Comparison of ENCODE assay signal across 8 cellular contexts in the genomic region with DNA sequence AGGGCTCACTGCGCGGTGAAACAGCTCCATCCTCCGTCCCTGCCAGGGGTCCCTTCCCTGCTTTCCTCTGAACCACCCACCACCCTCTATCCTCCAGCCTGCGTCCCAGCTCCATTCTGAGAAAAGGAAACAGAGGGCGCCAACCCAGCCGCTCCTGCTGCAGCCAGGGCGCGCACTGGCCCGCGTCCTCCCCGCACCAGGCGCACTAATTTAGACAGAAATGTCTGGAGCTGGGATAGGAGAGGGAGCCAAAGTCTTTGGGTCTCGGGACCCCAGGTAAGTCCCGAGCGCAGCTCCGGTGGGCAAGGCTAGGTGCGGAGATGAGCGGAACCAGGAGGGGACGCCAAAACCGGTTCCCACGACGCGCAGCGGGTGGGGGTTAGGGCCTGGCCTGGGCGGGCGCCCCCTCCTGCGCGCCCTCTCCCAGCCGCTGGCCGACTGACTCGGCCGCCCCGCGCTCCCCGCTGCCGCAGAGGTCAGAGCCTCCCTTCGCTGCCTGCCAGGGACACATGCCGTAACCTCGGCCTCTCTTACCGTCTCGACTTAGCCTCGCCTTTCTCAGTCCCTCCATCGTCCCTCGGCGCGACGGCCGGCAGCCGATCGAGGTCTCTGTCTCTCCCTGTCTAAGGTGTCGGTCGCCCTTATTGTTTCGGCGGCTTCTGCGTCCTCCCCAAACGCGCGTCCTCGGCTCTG. TPM values are rescaled to one million over a fixed set of nuclear protein-coding genes. Genes with fewer than 3 reads are reported as not detected.
DNase-seq lines count a peak whose midpoint lies in the region; ATAC-seq and TF ChIP-seq lines count a peak whose summit lies in the region.

No MANE protein-coding gene starts in this region.

- intact Hi-C loops in ascending aorta (cut with DNase I): no loop called here

- no peaks in the 10 kb centered on the region for H3K27me3 ChIP-seq in ascending aorta
- no peaks in the 10 kb centered on the region for H3K27me3 ChIP-seq in skeletal muscle satellite cell (ENCODE audit: control insufficient read depth, insufficient read depth, low read length)
- H3K27me3 ChIP-seq in Karpas-422 (ENCODE audit: low read length): no peaks in the 10 kb centered on the region; the same call in 1 of the 2 replicates

- no peaks in the 10 kb centered on the region for H3K79me2 ChIP-seq in Karpas-422 (ENCODE audit: low read length)

- POLR2A ChIA-PET in HEK293 (lab: Yijun Ruan, JAX): interaction anchor here (1.2 kb wide), 1 partner anchor 19 kb away, joined by 3 read pairs; no protein-coding TSS in a partner anchor

- ATAC-seq in HG02973 (IDR thresholded peaks at IDR 0.05; ENCODE audit: unreplicated experiment) (no peak), GM21737 (IDR thresholded peaks at IDR 0.05; ENCODE audit: unreplicated experiment) (no peak)

- H3K9me3 ChIP-seq in HEK293 (ENCODE audit: control insufficient read depth, insufficient read depth, low read depth, low read length) (no peaks in the 10 kb centered on the region), ascending aorta (no peaks in the 10 kb centered on the region), skeletal muscle satellite cell (replicated peaks; ENCODE audit: low read length) (no peaks in the 10 kb centered on the region), Karpas-422 (ENCODE audit: low read length) (no peaks in the 10 kb centered on the region)

- no peak overlapping the region for H2AFZ ChIP-seq in Karpas-422 (ENCODE audit: low read length)

- H4K20me1 ChIP-seq in Karpas-422 (ENCODE audit: insufficient read depth, low read depth, low read length): no peaks in the 10 kb centered on the region

- H3K9me2 ChIP-seq in Karpas-422 (replicated peaks; ENCODE audit: insufficient read depth, low read length): no peaks in the 10 kb centered on the region

- CTCF ChIA-PET in HEK293 (lab: Yijun Ruan, JAX): interaction anchor here (0.6 to 1.2 kb wide), 8 partner anchors 10 to 723 kb away, joined by 3 to 6 read pairs (median 3); no protein-coding TSS in a partner anchor

- peak overlapping the region; percentile 99 for H3K4me2 ChIP-seq in skeletal muscle satellite cell (ENCODE audit: low read length)
- no peak overlapping the region for H3K4me2 ChIP-seq in Karpas-422 (ENCODE audit: low read depth, low read length, poor library complexity, severe bottlenecking)

- H3K9ac ChIP-seq in skeletal muscle satellite cell (ENCODE audit: low read depth, low read length) (peak overlapping the region; percentile 91), Karpas-422 (ENCODE audit: low read length) (no peak overlapping the region)

- H3K36me3 ChIP-seq in HEK293 (ENCODE audit: control insufficient read depth in 2 of 2, insufficient read depth in 1 of 2, low read length in 2 of 2): no peaks in the 10 kb centered on the region
- H3K36me3 ChIP-seq in ascending aorta: no peaks in the 10 kb centered on the region
- peaks cover 19% of the 10 kb centered on the region for H3K36me3 ChIP-seq in skeletal muscle satellite cell (ENCODE audit: insufficient read depth, low read length)
- H3K36me3 ChIP-seq in Karpas-422 (ENCODE audit: insufficient read depth, low read length): no peaks in the 10 kb centered on the region

- TF ChIP-seq CTCF in AG10803 (conservative IDR thresholded peaks at IDR 0.05; ENCODE audit: low read length) (peak; percentile 7; the same call in 1 of the 2 replicates), HEK293 (tag by site-specific recombination; IDR thresholded peaks at IDR 0.05) (no peak), ascending aorta (IDR thresholded peaks at IDR 0.05) (no peak)

- DNase-seq in AG10803 (ENCODE audit: low read depth): no peak
- DNase-seq in ascending aorta (ENCODE audit: low spot score in 2 of 2): no peak
- peak; percentile 43 for DNase-seq in iPS-NIHi11 (ENCODE audit: low spot score)
- DNase-seq in Karpas-422: no peak

- H3K27ac ChIP-seq in HEK293 (ENCODE audit: extremely low read depth, low read depth, low read length): no peak overlapping the region
- no peak overlapping the region for H3K27ac ChIP-seq in ascending aorta
- no peak overlapping the region for H3K27ac ChIP-seq in Karpas-422 (ENCODE audit: low read length)

- H3K4me1 ChIP-seq in HEK293 (ENCODE audit: control insufficient read depth, insufficient read depth, low read length) (no peaks in the 10 kb centered on the region), ascending aorta (peaks cover 8 to 15% of the 10 kb centered on the region in 2 donors), skeletal muscle satellite cell (ENCODE audit: control insufficient read depth, insufficient read depth, low read length) (peaks cover 33% of the 10 kb centered on the region), Karpas-422 (ENCODE audit: low read length) (peaks cover 4% of the 10 kb centered on the region)

- peak overlapping the region; percentile 80 for H3K4me3 ChIP-seq in AG10803 (ENCODE audit: low read length)
- H3K4me3 ChIP-seq in HEK293 (ENCODE audit: low read depth, low read length): peak overlapping the region; percentile 70
- peak overlapping the region; percentile 70 to 75 for H3K4me3 ChIP-seq in ascending aorta
- H3K4me3 ChIP-seq in skeletal muscle satellite cell (ENCODE audit: low read length): peak overlapping the region; percentile 100
- H3K4me3 ChIP-seq in Karpas-422 (ENCODE audit: low read length): no peak overlapping the region

TF ChIP-seq in HEK293, 187 proteins besides CTCF, POLR2A, EP300 and RAD21:
- TF ChIP-seq ZBTB7A (tag by site-specific recombination; IDR thresholded peaks at IDR 0.05; ENCODE audit: low read depth) (no peak), FEZF1 (tag by site-specific recombination; IDR thresholded peaks at IDR 0.05) (no peak), ZNF76 (tag by site-specific recombination; IDR thresholded peaks at IDR 0.05; ENCODE audit: borderline replicate concordance, low read depth) (no peak)

RNA-seq across cellular contexts. Expression of gene CAMK2N1, which starts 2.0 kb away (rescaled TPM):
- total RNA-seq in ascending aorta: 1.9 TPM
- 14.9 and 15.0 TPM in 2 replicates for total RNA-seq in skeletal muscle satellite cell (2012; rRNA removed)
- total RNA-seq in Karpas-422 (2014; rRNA removed; shearing (Covaris generic); ENCODE audit: low replicate concordance): not detected in 2 replicates

RNA-seq across cellular contexts. Expression of gene MUL1, which starts 24.0 kb away (rescaled TPM):
- 34.7 TPM for total RNA-seq in ascending aorta
- total RNA-seq in skeletal muscle satellite cell (2012; rRNA removed): 26.0 and 26.1 TPM in 2 replicates
- 15.9 and 18.0 TPM in 2 replicates for total RNA-seq in Karpas-422 (2014; rRNA removed; shearing (Covaris generic); ENCODE audit: low replicate concordance)
